ENCODE assay signal across 1 cellular context in genomic region chr7:149198161-149198816, GRCh38.
A peak's percentile ranks its signal among the peaks of the same experiment; 100 is the strongest.
TF ChIP-seq lines count a peak whose summit lies in the region.

No MANE protein-coding gene starts in this region.

TF ChIP-seq in K562, 482 proteins besides CTCF, POLR2A, EP300 and RAD21:
- TF ChIP-seq BRCA1 (IDR thresholded peaks at IDR 0.05) (no peak), BRCA1 (CRISPR knock-in tag; IDR thresholded peaks at IDR 0.05) (peak; percentile 22; the same call in 1 of the 2 replicates), WHSC1 (IDR thresholded peaks at IDR 0.05; ENCODE audit: low read length) (peak; percentile 52), ZNF639 (CRISPR knock-in tag; conservative IDR thresholded peaks at IDR 0.05 in 1 of 2, IDR thresholded peaks at IDR 0.05 in 1 of 2) (0 out of 4 replicates have a peak, but pooled peaks of 1 of the 2 experiments have one; percentile 38), RBFOX2 (IDR thresholded peaks at IDR 0.05; ENCODE audit: low read depth, low read length) (peak; percentile 24), POLR2G (IDR thresholded peaks at IDR 0.05; ENCODE audit: low read depth, low read length) (peak; percentile 31; the same call in 1 of the 2 replicates), FOXM1 (IDR thresholded peaks at IDR 0.05; ENCODE audit: low read depth) (no peak), FOXM1 (CRISPR knock-in tag; IDR thresholded peaks at IDR 0.05; ENCODE audit: low read depth) (no peak)
TF ChIP-seq in K562: peak in this region for 5.
